ENCODE assay signal across 9 cellular contexts in genomic region chr7:137992738-137993394, GRCh38. TPM values are rescaled to one million over a fixed set of nuclear protein-coding genes. Genes with fewer than 3 reads are reported as not detected.
DNase-seq lines count a peak whose midpoint lies in the region; ATAC-seq and TF ChIP-seq lines count a peak whose summit lies in the region.
"Had no signal": no experiment of that assay in that cellular context is flagged by ENCODE, and none has a peak within 500 bp of the region (broad histone marks: within the 10 kb centered on the region; RNA-seq: fewer than 3 reads in every experiment).

No MANE protein-coding gene starts in this region.

- peaks cover 56% of the 10 kb centered on the region for H3K4me1 ChIP-seq in rectal smooth muscle tissue (ENCODE audit: control insufficient read depth, insufficient read depth, low read length)

- ATAC-seq in HG02759 (IDR thresholded peaks at IDR 0.05; ENCODE audit: unreplicated experiment) = peak; percentile 55
- peak; percentile 54 for ATAC-seq in esophagus mucosa

- no peak for TF ChIP-seq CTCF in GM13977 (IDR thresholded peaks at IDR 0.05; ENCODE audit: extremely low read depth, insufficient read depth, missing control alignments)

- in situ Hi-C loops in GM13977 (cut with MboI; ENCODE audit: low pct_unique_long_range_greater_than_20kb, low sequenced_read_pairs, unreplicated experiment) = no loop called here

- H3K27ac ChIP-seq in rectal smooth muscle tissue (ENCODE audit: low read depth, low read length) = peak overlapping the region; percentile 87
- H3K27ac ChIP-seq: C4-2B had no signal

- no peaks in the 10 kb centered on the region for H3K27me3 ChIP-seq in rectal smooth muscle tissue (ENCODE audit: control insufficient read depth, insufficient read depth, low read length)

- no peak overlapping the region for H3K9ac ChIP-seq in rectal smooth muscle tissue (ENCODE audit: low read length)

- DNase-seq in NCI-H2171 treated with DMSO at 0.1 percent for 48 hours (lab: John Stamatoyannopoulos, UW) (peak; percentile 50), NCI-H2171 (lab: John Stamatoyannopoulos, UW) (no peak), superior temporal gyrus (ENCODE audit: extremely low spot score) (no peak), GM13977 (ENCODE audit: low spot score) (no peak)

- H3K4me3 ChIP-seq in rectal smooth muscle tissue (ENCODE audit: low read length) = no peak overlapping the region

- H3K36me3 ChIP-seq in rectal smooth muscle tissue (ENCODE audit: control insufficient read depth, insufficient read depth, low read length) = no peaks in the 10 kb centered on the region

TF ChIP-seq in PFSK-1, 5 proteins besides CTCF, POLR2A, EP300 and RAD21:
- TF ChIP-seq SIN3A (IDR thresholded peaks at IDR 0.05; ENCODE audit: borderline replicate concordance, insufficient read depth, low read length) = peak; percentile 97
- TF ChIP-seq, protein P1, sequence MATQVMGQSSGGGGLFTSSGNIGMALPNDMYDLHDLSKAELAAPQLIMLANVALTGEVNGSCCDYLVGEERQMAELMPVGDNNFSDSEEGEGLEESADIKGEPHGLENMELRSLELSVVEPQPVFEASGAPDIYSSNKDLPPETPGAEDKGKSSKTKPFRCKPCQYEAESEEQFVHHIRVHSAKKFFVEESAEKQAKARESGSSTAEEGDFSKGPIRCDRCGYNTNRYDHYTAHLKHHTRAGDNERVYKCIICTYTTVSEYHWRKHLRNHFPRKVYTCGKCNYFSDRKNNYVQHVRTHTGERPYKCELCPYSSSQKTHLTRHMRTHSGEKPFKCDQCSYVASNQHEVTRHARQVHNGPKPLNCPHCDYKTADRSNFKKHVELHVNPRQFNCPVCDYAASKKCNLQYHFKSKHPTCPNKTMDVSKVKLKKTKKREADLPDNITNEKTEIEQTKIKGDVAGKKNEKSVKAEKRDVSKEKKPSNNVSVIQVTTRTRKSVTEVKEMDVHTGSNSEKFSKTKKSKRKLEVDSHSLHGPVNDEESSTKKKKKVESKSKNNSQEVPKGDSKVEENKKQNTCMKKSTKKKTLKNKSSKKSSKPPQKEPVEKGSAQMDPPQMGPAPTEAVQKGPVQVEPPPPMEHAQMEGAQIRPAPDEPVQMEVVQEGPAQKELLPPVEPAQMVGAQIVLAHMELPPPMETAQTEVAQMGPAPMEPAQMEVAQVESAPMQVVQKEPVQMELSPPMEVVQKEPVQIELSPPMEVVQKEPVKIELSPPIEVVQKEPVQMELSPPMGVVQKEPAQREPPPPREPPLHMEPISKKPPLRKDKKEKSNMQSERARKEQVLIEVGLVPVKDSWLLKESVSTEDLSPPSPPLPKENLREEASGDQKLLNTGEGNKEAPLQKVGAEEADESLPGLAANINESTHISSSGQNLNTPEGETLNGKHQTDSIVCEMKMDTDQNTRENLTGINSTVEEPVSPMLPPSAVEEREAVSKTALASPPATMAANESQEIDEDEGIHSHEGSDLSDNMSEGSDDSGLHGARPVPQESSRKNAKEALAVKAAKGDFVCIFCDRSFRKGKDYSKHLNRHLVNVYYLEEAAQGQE (IDR thresholded peaks at IDR 0.05; ENCODE audit: insufficient read depth in 1 of 2, low read depth in 2 of 2, low read length in 2 of 2) = no peak
- no peak for TF ChIP-seq TAF1 (IDR thresholded peaks at IDR 0.05; ENCODE audit: borderline replicate concordance, insufficient read depth, low read length)
- TF ChIP-seq FOXP2 (optimal IDR thresholded peaks at IDR 0.05; ENCODE audit: borderline replicate concordance, extremely low read depth, extremely low read length, insufficient read depth) = peak; percentile 94
- TF ChIP-seq POLR2AphosphoS5 (IDR thresholded peaks at IDR 0.05; ENCODE audit: low read depth, low read length) = no peak

RNA-seq across cellular contexts. Expression of gene CREB3L2, which starts 9.0 kb away (rescaled TPM):
- polyA plus RNA-seq in PFSK-1 (2012; ENCODE audit: insufficient read length, low read depth) = 20.1 TPM
- total RNA-seq in esophagus mucosa = 28.3 TPM
